ENCODE assay signal across 7 cellular contexts in genomic region chr17:76141212-76142043, GRCh38. TPM values are rescaled to one million over a fixed set of nuclear protein-coding genes. Genes with fewer than 3 reads are reported as not detected.
DNase-seq lines count a peak whose midpoint lies in the region; ATAC-seq and TF ChIP-seq lines count a peak whose summit lies in the region.

Gene FOXJ1, minus strand, starts transcription at chr17:76141245. Its CDS starts 850 bp downstream, at chr17:76140395.

- peak within 1 kb of the TSS; percentile 37 to 43 for H3K4me3 ChIP-seq in left lung

- H3K27ac ChIP-seq in left lung, result no peak within 1 kb of the TSS

- H3K9me3 Mint-ChIP-seq in activated CD4-positive, alpha-beta T cell treated with anti-CD3 and anti-CD28 coated beads, Interleukin-2, amount 10 ng/mL, durations not matched to agents 24 days and 14 days, result no peaks in the 10 kb centered on the region

- H3K36me3 ChIP-seq in left lung, result no peaks in the 10 kb centered on the region

- no peaks in the 10 kb centered on the region for H3K9me3 ChIP-seq in left lung

- peak within 1 kb of the TSS; percentile 83 for H3K4me3 Mint-ChIP-seq in activated CD4-positive, alpha-beta T cell treated with anti-CD3 and anti-CD28 coated beads, Interleukin-2, amount 10 ng/mL, durations not matched to agents 24 days and 14 days

- peaks cover 4% of the 10 kb centered on the region for H3K36me3 Mint-ChIP-seq in activated CD4-positive, alpha-beta T cell treated with anti-CD3 and anti-CD28 coated beads, Interleukin-2, amount 10 ng/mL, durations not matched to agents 24 days and 14 days (ENCODE audit: low read depth)

- peaks cover 51% of the 10 kb centered on the region for H3K4me1 Mint-ChIP-seq in activated CD4-positive, alpha-beta T cell treated with anti-CD3 and anti-CD28 coated beads, Interleukin-2, amount 10 ng/mL, durations not matched to agents 24 days and 14 days

- intact Hi-C loops in activated CD4-positive, alpha-beta T cell treated with anti-CD3 and anti-CD28 coated beads, Interleukin-2, amount 10 ng/mL, durations not matched to agents 24 days and 14 days (cut with micrococcal nuclease), result loop anchor here (5.0 kb wide), 2 partner anchors 41 to 136 kb away; no protein-coding TSS in a partner anchor
- intact Hi-C loops in left lung (cut with DNase I), result no loop called here

- H3K27me3 ChIP-seq in left lung, result peaks cover 25 to 58% of the 10 kb centered on the region in 2 donors

- peak; percentile 99 for DNase-seq in NCI-H524 (lab: John Stamatoyannopoulos, UW)
- peak; percentile 98 for DNase-seq in activated CD4-positive, alpha-beta T cell treated with anti-CD3 and anti-CD28 coated beads, Interleukin-2, amount 10 ng/mL, durations not matched to agents 24 days and 14 days
- peak; percentile 64 for DNase-seq in dedifferentiated amniotic fluid mesenchymal stem cell (ENCODE audit: extremely low spot score)
- DNase-seq in left lung, result peak; percentile 91 to 96
- DNase-seq in stimulated activated CD4-positive, alpha-beta T cell treated with anti-CD3 and anti-CD28 coated beads, Interleukin-1b, Interleukin-23, amount 100 ng/mL, for 4 hours (ENCODE audit: low read depth in 2 of 2), result peak; percentile 79 to 81

- ATAC-seq in GM18508 (IDR thresholded peaks at IDR 0.05; ENCODE audit: insufficient read depth, unreplicated experiment), result peak; percentile 61
- peak; percentile 60 for ATAC-seq in HG03442 (IDR thresholded peaks at IDR 0.05; ENCODE audit: unreplicated experiment)
- peak; percentile 78 for ATAC-seq in left lung

- H3K4me1 ChIP-seq in left lung, result peaks cover 13 to 55% of the 10 kb centered on the region in 2 donors

- peaks cover 13% of the 10 kb centered on the region for H3K27me3 Mint-ChIP-seq in activated CD4-positive, alpha-beta T cell treated with anti-CD3 and anti-CD28 coated beads, Interleukin-2, amount 10 ng/mL, durations not matched to agents 24 days and 14 days

- no peak for TF ChIP-seq CTCF in left lung (IDR thresholded peaks at IDR 0.05)

- H3K27ac Mint-ChIP-seq in activated CD4-positive, alpha-beta T cell treated with anti-CD3 and anti-CD28 coated beads, Interleukin-2, amount 10 ng/mL, durations not matched to agents 24 days and 14 days, result peak within 1 kb of the TSS; percentile 11

RNA-seq across cellular contexts. Expression of gene FOXJ1, which starts in this region (rescaled TPM):
- total RNA-seq in activated CD4-positive, alpha-beta T cell treated with anti-CD3 and anti-CD28 coated beads, Interleukin-2, amount 10 ng/mL, durations not matched to agents 24 days and 14 days, result 0.07 and 0.35 TPM in 2 replicates
- 10 to 100 TPM in 1 of 2 donors, 1 to 10 TPM in 1; 7.7 to 15.9 TPM for total RNA-seq in left lung

Comparison
In these comparisons a context has a peak if more than half of its experiments do, and no peak if none do; other contexts are left out.
1. Peak in DNase-seq in activated CD4-positive, alpha-beta T cell treated with anti-CD3 and anti-CD28 coated beads, Interleukin-2, amount 10 ng/mL, durations not matched to agents 24 days and 14 days; RNA of the gene not detected or under 1 TPM.